10 cellular contexts compared by ENCODE assay signal in genomic region chr18:2083691-2084090, GRCh38.
A peak's percentile ranks its signal among the peaks of the same experiment; 100 is the strongest.
DNase-seq lines count a peak whose midpoint lies in the region; ATAC-seq and TF ChIP-seq lines count a peak whose summit lies in the region.
"Had no signal": no experiment of that assay in that cellular context is flagged by ENCODE, and none has a peak within 500 bp of the region (broad histone marks: within the 10 kb centered on the region; RNA-seq: fewer than 3 reads in every experiment).

No MANE protein-coding gene starts in this region.

- H2AFZ ChIP-seq in GM23338 (no peak overlapping the region), OCI-LY3 (ENCODE audit: low read depth, low read length) (no peak overlapping the region)

- no peaks in the 10 kb centered on the region for H3K27me3 Mint-ChIP-seq in Calu3 (ENCODE audit: unreplicated experiment)
- no peaks in the 10 kb centered on the region for H3K27me3 Mint-ChIP-seq in GM23338 (ENCODE audit: insufficient read depth, low read depth, poor library complexity)

- BruUV-seq in Calu3 (replicated peaks; lab: Mats Ljungman, UMichigan), result no TSS peak

- TF ChIP-seq CTCF in Calu3 (IDR thresholded peaks at IDR 0.05; ENCODE audit: unreplicated experiment) (peak; percentile 49), GM23338 (conservative IDR thresholded peaks at IDR 0.05; ENCODE audit: low read depth in 2 of 2) (peak; percentile 63 to 91), OCI-LY3 (IDR thresholded peaks at IDR 0.05; ENCODE audit: low read depth, low read length) (peak; percentile 42), right atrium auricular region (IDR thresholded peaks at IDR 0.05) (no peak)

- no peaks in the 10 kb centered on the region for H4K20me1 ChIP-seq in GM23338 (replicated peaks; ENCODE audit: insufficient read depth)
- H4K20me1 ChIP-seq in OCI-LY3 (ENCODE audit: insufficient read depth, low read length), result no peaks in the 10 kb centered on the region

- H3K9ac ChIP-seq in OCI-LY3 (ENCODE audit: low read length), result no peak overlapping the region

- H3K27ac Mint-ChIP-seq in Calu3 (ENCODE audit: unreplicated experiment) (no peak overlapping the region), GM23338 (no peak overlapping the region)

- no peak overlapping the region for H3K4me2 ChIP-seq in GM23338
- H3K4me2 ChIP-seq in OCI-LY3 (ENCODE audit: low read length), result no peak overlapping the region

- WGBS in iPS DF 6.9 (ENCODE audit: insufficient coverage, insufficient read length), result no CpG with 5 or more reads among the region's 3 CpGs

- CTCF ChIA-PET in Calu3 (lab: Charles Lee), result interaction anchor here (0.8 to 1.4 kb wide), 2 partner anchors 464 to 498 kb away, joined by 3 read pairs; no protein-coding TSS in a partner anchor

- H3K79me2 ChIP-seq in GM23338 (replicated peaks; ENCODE audit: insufficient read depth) (no peaks in the 10 kb centered on the region), OCI-LY3 (ENCODE audit: low read length) (no peaks in the 10 kb centered on the region)

- no peaks in the 10 kb centered on the region for H3F3A ChIP-seq in GM23338 (replicated peaks; ENCODE audit: low read depth)

- H3K27me3 ChIP-seq in GM23338 (ENCODE audit: insufficient read depth), result no peaks in the 10 kb centered on the region
- no peaks in the 10 kb centered on the region for H3K27me3 ChIP-seq in OCI-LY3 (ENCODE audit: low read depth, low read length)
- no peaks in the 10 kb centered on the region for H3K27me3 ChIP-seq in iPS DF 6.9 (ENCODE audit: control insufficient read depth, insufficient read depth, low read length)
- no peaks in the 10 kb centered on the region for H3K27me3 ChIP-seq in right atrium auricular region
- H3K27me3 ChIP-seq: ascending aorta had no signal

- H3K27ac ChIP-seq in GM23338 (ENCODE audit: low read depth) (no peak overlapping the region), OCI-LY3 (ENCODE audit: low read length) (no peak overlapping the region), iPS DF 6.9 (ENCODE audit: low read length) (no peak overlapping the region), right atrium auricular region (no peak overlapping the region)
- H3K27ac ChIP-seq: ascending aorta had no signal

- H3K9me3 Mint-ChIP-seq in Calu3 (ENCODE audit: low read depth, unreplicated experiment) (no peaks in the 10 kb centered on the region), GM23338 (no peaks in the 10 kb centered on the region)

- no peaks in the 10 kb centered on the region for H3K36me3 Mint-ChIP-seq in Calu3 (ENCODE audit: insufficient read depth, unreplicated experiment)
- H3K36me3 Mint-ChIP-seq in GM23338 (ENCODE audit: low read depth), result no peaks in the 10 kb centered on the region

- H3K9me2 ChIP-seq in GM23338 (ENCODE audit: insufficient read depth), result no peaks in the 10 kb centered on the region

- intact Hi-C loops in Calu3 (cut with micrococcal nuclease; ENCODE audit: unreplicated experiment), result loop anchor here (1.0 to 10.0 kb wide), 3 partner anchors 169 to 1216 kb away; no protein-coding TSS in a partner anchor

- H3K4me1 Mint-ChIP-seq in Calu3 (ENCODE audit: low read depth, unreplicated experiment) (peaks cover 10% of the 10 kb centered on the region), GM23338 (peaks cover 4% of the 10 kb centered on the region)

- H3K4me3 ChIP-seq in GM23338, result no peak overlapping the region
- no peak overlapping the region for H3K4me3 ChIP-seq in OCI-LY3 (ENCODE audit: low read length)
- H3K4me3 ChIP-seq in iPS DF 6.9 (ENCODE audit: low read length), result no peak overlapping the region
- H3K4me3 ChIP-seq in right atrium auricular region, result no peak overlapping the region
- H3K4me3 ChIP-seq: ascending aorta had no signal

- H3K4me3 Mint-ChIP-seq in Calu3 (ENCODE audit: low read depth, unreplicated experiment) (no peak overlapping the region), GM23338 (no peak overlapping the region)

- H3K36me3 ChIP-seq in GM23338 (ENCODE audit: insufficient read depth) (no peaks in the 10 kb centered on the region), OCI-LY3 (replicated peaks; ENCODE audit: low read depth, low read length) (no peaks in the 10 kb centered on the region), iPS DF 6.9 (ENCODE audit: control insufficient read depth, insufficient read depth, low read length) (no peaks in the 10 kb centered on the region), right atrium auricular region (no peaks in the 10 kb centered on the region)
- H3K36me3 ChIP-seq: ascending aorta had no signal

- H3K9me3 ChIP-seq in OCI-LY3 (ENCODE audit: insufficient read depth, low read length) (no peaks in the 10 kb centered on the region), iPS DF 6.9 (ENCODE audit: control insufficient read depth, insufficient read depth, low read length) (no peaks in the 10 kb centered on the region), right atrium auricular region (no peaks in the 10 kb centered on the region)
- H3K9me3 ChIP-seq: ascending aorta had no signal

- H3K4me1 ChIP-seq in GM23338 (ENCODE audit: insufficient read depth), result no peaks in the 10 kb centered on the region
- H3K4me1 ChIP-seq in OCI-LY3 (ENCODE audit: low read length), result no peaks in the 10 kb centered on the region
- H3K4me1 ChIP-seq in iPS DF 6.9 (ENCODE audit: control insufficient read depth, insufficient read depth, low read length), result no peaks in the 10 kb centered on the region
- H3K4me1 ChIP-seq in right atrium auricular region, result no peaks in the 10 kb centered on the region
- H3K4me1 ChIP-seq: ascending aorta had no signal

- peak; percentile 94 for ATAC-seq in GM23338
- ATAC-seq in HG03469 (IDR thresholded peaks at IDR 0.05; ENCODE audit: unreplicated experiment), result no peak

- peak; percentile 21 for DNase-seq in Calu3
- peak; percentile 59 for DNase-seq in GM23338 (ENCODE audit: low spot score)
- DNase-seq in iPS DF 6.9 (ENCODE audit: low read depth, low spot score), result peak; percentile 27
- no peak for DNase-seq in GM03348 (ENCODE audit: low spot score)
- no peak for DNase-seq in right atrium auricular region (ENCODE audit: low spot score)
- DNase-seq in T1000 (lab: John Stamatoyannopoulos, UW), result no peak
- DNase-seq: NCI-H1694 had no signal

TF ChIP-seq in GM23338, 12 proteins besides CTCF, POLR2A, EP300 and RAD21:
- no peak for TF ChIP-seq EZH2phosphoT487 (IDR thresholded peaks at IDR 0.05; ENCODE audit: unreplicated experiment)
- no peak for TF ChIP-seq POLR2AphosphoS5 (IDR thresholded peaks at IDR 0.05; ENCODE audit: low read depth)
- TF ChIP-seq ZNF462 (CRISPR knock-in tag; IDR thresholded peaks at IDR 0.05), result peak; percentile 20; the same call in 1 of the 2 replicates

Comparison
In these comparisons a context has a peak if more than half of its experiments do, and no peak if none do; other contexts are left out.
1. DNase-seq: peak in Calu3 (single experiment), GM23338 (single experiment) and iPS DF 6.9 (single experiment); none in GM03348 (single experiment), right atrium auricular region (single experiment) and T1000 (single experiment).
2. CTCF ChIP-seq: peak in Calu3 (single experiment), GM23338 (2 of 2) and OCI-LY3 (single experiment); none in right atrium auricular region (0 of 2).